Comparison of ENCODE assay signal across 28 cellular contexts in genomic region chr10:16867990-16868389, GRCh38. TPM values are rescaled to one million over a fixed set of nuclear protein-coding genes. Genes with fewer than 3 reads are reported as not detected.
A peak's percentile ranks its signal among the peaks of the same experiment; 100 is the strongest.
DNase-seq lines count a peak whose midpoint lies in the region; ATAC-seq and TF ChIP-seq lines count a peak whose summit lies in the region.
"Had no signal": no experiment of that assay in that cellular context is flagged by ENCODE, and none has a peak within 500 bp of the region (broad histone marks: within the 10 kb centered on the region; RNA-seq: fewer than 3 reads in every experiment).

No MANE protein-coding gene starts in this region.

- no peaks in the 10 kb centered on the region for H4K20me1 ChIP-seq in hepatocyte (ENCODE audit: insufficient read depth, poor library complexity, severe bottlenecking)
- no peaks in the 10 kb centered on the region for H4K20me1 ChIP-seq in neural cell (ENCODE audit: insufficient read depth)

- H3K9ac ChIP-seq in ES-I3 (ENCODE audit: low read depth, low read length) (peak overlapping the region; percentile 12; the same call in 1 of the 2 replicates), neural cell (ENCODE audit: low read length) (peak overlapping the region; percentile 1)

- H3K9me3 ChIP-seq in ES-I3 (ENCODE audit: control insufficient read depth, insufficient read depth, low read length): no peaks in the 10 kb centered on the region
- no peaks in the 10 kb centered on the region for H3K9me3 ChIP-seq in Panc1 (ENCODE audit: control insufficient read depth, insufficient read depth, low read depth, low read length)
- no peaks in the 10 kb centered on the region for H3K9me3 ChIP-seq in hepatocyte (ENCODE audit: low read depth)
- H3K9me3 ChIP-seq in neural cell (ENCODE audit: low read length): no peaks in the 10 kb centered on the region
- no peaks in the 10 kb centered on the region for H3K9me3 ChIP-seq in esophagus muscularis mucosa
- H3K9me3 ChIP-seq: colonic mucosa, suprapubic skin, uterus had no signal

- H3K4me3 ChIP-seq in Panc1 (ENCODE audit: low read depth in 2 of 2, low read length in 2 of 2) (no peak overlapping the region), hepatocyte (no peak overlapping the region), neural cell (ENCODE audit: low read length) (peak overlapping the region; percentile 28), foreskin fibroblast (ENCODE audit: low read depth in 1 of 2, low read length in 2 of 2) (no peak overlapping the region), esophagus muscularis mucosa (no peak overlapping the region)
- H3K4me3 ChIP-seq: colonic mucosa, suprapubic skin, uterus had no signal

- WGBS in hepatocyte (ENCODE audit: low lambda C conversion rate, missing lambda C conversion rate): 58% methylated on average over 4 of the region's 4 CpGs
- 56% methylated on average over 4 of the region's 4 CpGs for WGBS in esophagus muscularis mucosa

- in situ Hi-C loops in Panc1 (cut with HindIII; ENCODE audit: low pct_unique_long_range_greater_than_20kb, low sequenced_read_pairs): no loop called here

- BruUV-seq in Panc1 (replicated peaks; lab: Mats Ljungman, UMichigan): no TSS peak

- H3K79me2 ChIP-seq in hepatocyte (no peaks in the 10 kb centered on the region), neural cell (replicated peaks; ENCODE audit: insufficient read depth, low read length) (no peaks in the 10 kb centered on the region)

- H3K27ac ChIP-seq in Panc1 (ENCODE audit: low read length): peak overlapping the region; percentile 48; the same call in 1 of the 2 replicates
- H3K27ac ChIP-seq in hepatocyte: peak overlapping the region; percentile 13
- H3K27ac ChIP-seq in neural cell (ENCODE audit: low read length): peak overlapping the region; percentile 45
- no peak overlapping the region for H3K27ac ChIP-seq in esophagus muscularis mucosa (replicated peaks in 1 of 4)
- H3K27ac ChIP-seq: colonic mucosa, suprapubic skin, uterus, VCaP had no signal

- H3K4me1 ChIP-seq in ES-I3 (ENCODE audit: insufficient read depth, low read length): peaks cover 26% of the 10 kb centered on the region
- peaks cover 12% of the 10 kb centered on the region for H3K4me1 ChIP-seq in Panc1 (ENCODE audit: control insufficient read depth, insufficient read depth, low read length)
- peaks cover 8% of the 10 kb centered on the region for H3K4me1 ChIP-seq in hepatocyte (ENCODE audit: insufficient read depth)
- no peaks in the 10 kb centered on the region for H3K4me1 ChIP-seq in esophagus muscularis mucosa
- H3K4me1 ChIP-seq: colonic mucosa, suprapubic skin, uterus had no signal

- CTCF ChIA-PET in Panc1 (lab: Charles Lee): no interaction called here

- intact Hi-C loops in Panc1 (cut with micrococcal nuclease; ENCODE audit: unreplicated experiment) (no loop called here), esophagus muscularis mucosa (cut with DNase I) (no loop called here), head of caudate nucleus (cut with DNase I) (no loop called here)

- no peak for DNase-seq in Panc1 (ENCODE audit: low read depth, low spot score)
- DNase-seq in hepatocyte (ENCODE audit: low spot score): no peak
- no peak for DNase-seq in foreskin fibroblast
- no peak for DNase-seq in esophagus muscularis mucosa (ENCODE audit: extremely low spot score)
- no peak for DNase-seq in head of caudate nucleus
- DNase-seq: 8988T; activated CD4-positive, alpha-beta T cell treated with anti-CD3 and anti-CD28 coated beads, Interleukin-2, amount 10 ng/mL, durations not matched to agents 7 days and 5 days; activated naive CD4-positive, alpha-beta T cell treated with anti-CD3 and anti-CD28 coated beads for 36 hours; amniotic stem cell; Calu3; colonic mucosa; DND-41; effector memory CD8-positive, alpha-beta T cell; islet precursor cell; NCI-H1048; NCI-H187; NCI-H2171; NCI-H510A treated with DMSO at 0.1 percent for 48 hours; stimulated activated CD4-positive, alpha-beta T cell treated with anti-CD3 and anti-CD28 coated beads, Interleukin-15, amount 100 ng/mL, for 24 hours; stimulated activated naive CD4-positive, alpha-beta T cell; uterus had no signal

- TF ChIP-seq EP300 in neural cell (conservative IDR thresholded peaks at IDR 0.05; ENCODE audit: poor library complexity, severe bottlenecking) (no peak), esophagus muscularis mucosa (IDR thresholded peaks at IDR 0.05) (no peak)

- H3K27me3 ChIP-seq in Panc1 (ENCODE audit: control insufficient read depth, insufficient read depth, low read length) (no peaks in the 10 kb centered on the region), hepatocyte (no peaks in the 10 kb centered on the region), neural cell (ENCODE audit: insufficient read depth, low read depth, low read length) (no peaks in the 10 kb centered on the region), esophagus muscularis mucosa (no peaks in the 10 kb centered on the region)
- H3K27me3 ChIP-seq: colonic mucosa, suprapubic skin, uterus had no signal

- H3K9me2 ChIP-seq in hepatocyte (replicated peaks; ENCODE audit: insufficient read depth): no peaks in the 10 kb centered on the region
- no peaks in the 10 kb centered on the region for H3K9me2 ChIP-seq in neural cell (ENCODE audit: insufficient read depth, low read length)

- H3K4me2 ChIP-seq in hepatocyte: no peak overlapping the region
- H3K4me2 ChIP-seq in neural cell (ENCODE audit: low read length): peak overlapping the region; percentile 13

- no peak for TF ChIP-seq CTCF in Panc1 (IDR thresholded peaks at IDR 0.05)
- no peak for TF ChIP-seq CTCF in hepatocyte (IDR thresholded peaks at IDR 0.05; ENCODE audit: poor library complexity)
- TF ChIP-seq CTCF in neural cell (IDR thresholded peaks at IDR 0.05; ENCODE audit: poor library complexity, severe bottlenecking): no peak
- TF ChIP-seq CTCF in foreskin fibroblast (IDR thresholded peaks at IDR 0.05; ENCODE audit: low read depth, low read length): no peak
- TF ChIP-seq CTCF in esophagus muscularis mucosa (IDR thresholded peaks at IDR 0.05): no peak

- POLR2A ChIA-PET in Panc1 (lab: Charles Lee): interaction anchor here (0.6 to 0.7 kb wide), 2 partner anchors 63 to 1644 kb away, joined by 4 to 5 read pairs; no protein-coding TSS in a partner anchor

- no peaks in the 10 kb centered on the region for H3F3A ChIP-seq in neural cell (ENCODE audit: insufficient read depth, low read length, poor library complexity, severe bottlenecking)

- ATAC-seq in Panc1 (no peak), HG03342 (IDR thresholded peaks at IDR 0.05; ENCODE audit: unreplicated experiment) (no peak)
- ATAC-seq: effector memory CD8-positive, alpha-beta T cell; Right ventricle myocardium inferior; sciatic nerve had no signal

- TF ChIP-seq POLR2A in esophagus muscularis mucosa (IDR thresholded peaks at IDR 0.05; ENCODE audit: low read depth): no peak

- no peak for TF ChIP-seq RAD21 in neural cell (conservative IDR thresholded peaks at IDR 0.05)

- H3K36me3 ChIP-seq in ES-I3 (ENCODE audit: insufficient read depth, low read length) (no peaks in the 10 kb centered on the region; the same call in 1 of the 2 replicates), Panc1 (ENCODE audit: control insufficient read depth, insufficient read depth, low read length) (no peaks in the 10 kb centered on the region), hepatocyte (replicated peaks; ENCODE audit: insufficient read depth, low read depth) (no peaks in the 10 kb centered on the region), neural cell (ENCODE audit: insufficient read depth, low read length) (no peaks in the 10 kb centered on the region), esophagus muscularis mucosa (no peaks in the 10 kb centered on the region)
- H3K36me3 ChIP-seq: colonic mucosa, suprapubic skin, uterus had no signal

- H2AFZ ChIP-seq in hepatocyte (no peak overlapping the region), neural cell (ENCODE audit: low read depth, low read length) (peak overlapping the region; percentile 3)

TF ChIP-seq in neural cell, 6 proteins besides CTCF, POLR2A, EP300 and RAD21:
- TF ChIP-seq TAF1 (IDR thresholded peaks at IDR 0.05; ENCODE audit: low read depth) (no peak), MXI1 (conservative IDR thresholded peaks at IDR 0.05; ENCODE audit: poor library complexity, severe bottlenecking) (no peak)
TF ChIP-seq in neural cell: peak in this region for 0.

RNA-seq across cellular contexts. Expression of gene RSU1, which starts 50.8 kb away (rescaled TPM):
- 55.6 TPM for total RNA-seq in Panc1 (2021; ENCODE audit: unreplicated experiment)
- polyA plus RNA-seq in Panc1 (2012; ENCODE audit: insufficient read length): 69.7 TPM
- total RNA-seq in hepatocyte: 36.7 and 37.0 TPM in 2 replicates
- 52.3 and 55.5 TPM in 2 replicates for polyA plus RNA-seq in hepatocyte
- polyA plus RNA-seq in neural cell: 18.7 and 22.2 TPM in 2 replicates
- polyA minus RNA-seq in neural cell: 15.8 and 28.5 TPM in 2 replicates
- total RNA-seq in esophagus muscularis mucosa: 100 to 1,000 TPM in 2 of 4 donors, 10 to 100 TPM in 2; 56.9 to 146 (median 90.7) TPM

Comparison
In these comparisons a context has a peak if more than half of its experiments do, and no peak if none do; other contexts are left out.
1. H3K27ac ChIP-seq: peak in Panc1 (single experiment), hepatocyte (single experiment) and neural cell (single experiment); none in esophagus muscularis mucosa (0 of 4).